ENCODE assay signal across 14 cellular contexts in the genomic region with DNA sequence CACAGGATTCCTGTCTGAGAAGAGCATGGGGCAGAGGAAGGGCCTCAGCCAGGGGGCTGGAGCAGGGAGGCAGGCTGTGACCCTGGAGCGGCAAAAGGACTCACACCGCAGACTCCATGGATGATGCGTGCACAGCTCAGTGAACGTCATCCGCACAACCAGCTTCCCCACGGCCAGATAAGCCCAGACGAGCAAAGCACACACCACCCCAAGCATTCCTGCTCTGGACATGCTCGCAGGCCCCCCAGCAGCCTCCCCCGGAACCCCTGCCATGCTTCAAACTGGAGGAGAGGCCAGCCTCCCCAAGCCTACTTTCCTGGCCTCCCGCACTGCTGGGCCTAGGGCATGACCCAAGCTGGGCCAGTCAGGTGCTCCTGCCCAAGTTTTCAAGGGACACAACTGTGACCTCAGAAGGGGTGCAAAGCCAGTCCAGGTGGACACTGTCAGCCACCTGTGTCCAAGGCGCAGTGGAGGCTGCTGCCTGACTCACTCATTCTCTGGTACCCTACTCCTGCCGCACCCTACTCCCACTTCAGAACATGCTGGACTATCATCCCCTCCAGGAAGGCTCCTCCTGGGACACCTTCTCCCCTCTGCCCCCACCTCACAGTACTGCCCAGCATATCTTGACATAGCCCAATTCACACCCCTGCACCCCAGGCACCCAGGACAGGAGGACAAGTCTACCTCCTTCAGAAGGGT. TPM values are rescaled to one million over a fixed set of nuclear protein-coding genes. Genes with fewer than 3 reads are reported as not detected.
DNase-seq lines count a peak whose midpoint lies in the region; ATAC-seq, FAIRE-seq and TF ChIP-seq lines count a peak whose summit lies in the region.
"Had no signal": no experiment of that assay in that cellular context is flagged by ENCODE, and none has a peak within 500 bp of the region (broad histone marks: within the 10 kb centered on the region; RNA-seq: fewer than 3 reads in every experiment).

No MANE protein-coding gene starts in this region.

- POLR2A ChIA-PET in HEK293T (lab: Yijun Ruan, JAX), result interaction anchor here (1.1 kb wide), 1 partner anchor 8 kb away, joined by 3 read pairs; no protein-coding TSS in a partner anchor

- no peak for FAIRE-seq in small intestine (lab: Jason Lieb, UNC)

- peak; percentile 40 for DNase-seq in HCEC 1CT
- no peak for DNase-seq in breast epithelium (ENCODE audit: low spot score in 2 of 2)
- no peak for DNase-seq in left lung
- no peak for DNase-seq in small intestine
- DNase-seq in HEK293T (ENCODE audit: extremely low spot score), result no peak
- DNase-seq in activated naive CD4-positive, alpha-beta T cell (lab: John Stamatoyannopoulos, UW), result no peak
- DNase-seq in foreskin melanocyte, result no peak
- DNase-seq: activated effector memory CD4-positive, alpha-beta T cell treated with Interleukin-2 at 50 U/mL for 16 hours; MV-4-11; naive B cell had no signal

- TF ChIP-seq CTCF in breast epithelium (IDR thresholded peaks at IDR 0.05) (no peak), left lung (IDR thresholded peaks at IDR 0.05) (no peak)

- H3K4me1 ChIP-seq in breast epithelium (peaks cover 19 to 50% of the 10 kb centered on the region in 2 donors), left lung (peaks cover 45 to 81% of the 10 kb centered on the region in 2 donors), small intestine (ENCODE audit: control insufficient read depth in 2 of 2, insufficient read depth in 1 of 2, low read depth in 1 of 2, low read length in 1 of 2) (peaks cover 0 to 15% of the 10 kb centered on the region in 2 donors)

- 85 to 95% (median 90%) methylated on average over 10 to 12 of the region's 12 CpGs for WGBS in small intestine, 3 donors

- H3K4me3 ChIP-seq in breast epithelium (no peak overlapping the region), left lung (no peak overlapping the region), small intestine (ENCODE audit: low read depth in 1 of 2, low read length in 2 of 2) (no peak overlapping the region)

- no peak for TF ChIP-seq POLR2A in breast epithelium (IDR thresholded peaks at IDR 0.05)

- H3K9me3 ChIP-seq in breast epithelium (no peaks in the 10 kb centered on the region), left lung (no peaks in the 10 kb centered on the region), small intestine (ENCODE audit: control insufficient read depth, low read depth) (no peaks in the 10 kb centered on the region)

- CTCF ChIA-PET in HEK293T (lab: Yijun Ruan, JAX), result interaction anchor here (1.5 kb wide), 1 partner anchor 13 kb away, joined by 3 read pairs; no protein-coding TSS in a partner anchor

- ATAC-seq in left lung (no peak), HG03045 (IDR thresholded peaks at IDR 0.05; ENCODE audit: unreplicated experiment) (no peak)
- ATAC-seq: esophagus mucosa had no signal

- no peaks in the 10 kb centered on the region for H3K27me3 ChIP-seq in breast epithelium
- peaks cover 0 to 45% of the 10 kb centered on the region in 2 donors for H3K27me3 ChIP-seq in left lung
- no peaks in the 10 kb centered on the region for H3K27me3 ChIP-seq in small intestine (ENCODE audit: control insufficient read depth in 2 of 2, insufficient read depth in 2 of 2, low read length in 2 of 2)

- peak overlapping the region; percentile 95 to 98 for H3K27ac ChIP-seq in breast epithelium
- peak overlapping the region; percentile 83 to 91 for H3K27ac ChIP-seq in left lung
- H3K27ac ChIP-seq in small intestine (ENCODE audit: low read depth in 1 of 2, low read length in 1 of 2), result peak overlapping the region; percentile 20 to 88
- H3K27ac ChIP-seq: VCaP had no signal

- H3K36me3 ChIP-seq in breast epithelium (no peaks in the 10 kb centered on the region), left lung (peaks cover 0 to 14% of the 10 kb centered on the region in 2 donors), small intestine (ENCODE audit: control insufficient read depth in 2 of 2, insufficient read depth in 2 of 2, low read length in 2 of 2) (peaks cover 0 to 2% of the 10 kb centered on the region in 2 donors)

- intact Hi-C loops in breast epithelium (cut with DNase I; ENCODE audit: low total_unique reads) (loop anchor here (1.0 kb wide), 1 partner anchor 17 kb away; no protein-coding TSS in a partner anchor), left lung (cut with DNase I) (no loop called here)

TF ChIP-seq in HEK293T, 16 proteins besides CTCF, POLR2A, EP300 and RAD21:
- TF ChIP-seq ARNT (IDR thresholded peaks at IDR 0.05), result no peak
TF ChIP-seq in HEK293T: peak in this region for 0.

RNA-seq across cellular contexts. Expression of gene BCAR1, which starts 4.8 kb away (rescaled TPM):
- total RNA-seq in breast epithelium (10 to 100 TPM; 13.6 to 38.7 (median 32.9) TPM), left lung (10 to 100 TPM; 67.6 to 73.6 TPM)
- polyA plus RNA-seq in small intestine, result 100 to 1,000 TPM in 1 of 3 donors, 10 to 100 TPM in 2; 61.1 to 105 (median 94.2) TPM

RNA-seq across cellular contexts. Expression of gene CTRB1, which starts 27.9 kb away (rescaled TPM):
- total RNA-seq in breast epithelium (not detected), left lung (not detected)
- polyA plus RNA-seq in small intestine, result 10 to 100 TPM in 1 of 3 donors, 1 to 10 TPM in 1, under 1 TPM in 1; 0.27 to 23.7 (median 7.0) TPM
- total RNA-seq: CD4-positive, alpha-beta memory T cell had no signal
- polyA plus RNA-seq: CD4-positive, alpha-beta memory T cell had no signal

RNA-seq across cellular contexts. Expression of gene CTRB2, which starts 39.7 kb away (rescaled TPM):
- total RNA-seq in breast epithelium, result not detected
- total RNA-seq in left lung, result not detected
- 10 to 100 TPM in 2 of 3 donors, under 1 TPM in 1; 0.34 to 19.2 (median 13.0) TPM for polyA plus RNA-seq in small intestine
- total RNA-seq: CD4-positive, alpha-beta memory T cell; esophagus mucosa had no signal
- polyA plus RNA-seq: CD4-positive, alpha-beta memory T cell had no signal
